In the genomic region with DNA sequence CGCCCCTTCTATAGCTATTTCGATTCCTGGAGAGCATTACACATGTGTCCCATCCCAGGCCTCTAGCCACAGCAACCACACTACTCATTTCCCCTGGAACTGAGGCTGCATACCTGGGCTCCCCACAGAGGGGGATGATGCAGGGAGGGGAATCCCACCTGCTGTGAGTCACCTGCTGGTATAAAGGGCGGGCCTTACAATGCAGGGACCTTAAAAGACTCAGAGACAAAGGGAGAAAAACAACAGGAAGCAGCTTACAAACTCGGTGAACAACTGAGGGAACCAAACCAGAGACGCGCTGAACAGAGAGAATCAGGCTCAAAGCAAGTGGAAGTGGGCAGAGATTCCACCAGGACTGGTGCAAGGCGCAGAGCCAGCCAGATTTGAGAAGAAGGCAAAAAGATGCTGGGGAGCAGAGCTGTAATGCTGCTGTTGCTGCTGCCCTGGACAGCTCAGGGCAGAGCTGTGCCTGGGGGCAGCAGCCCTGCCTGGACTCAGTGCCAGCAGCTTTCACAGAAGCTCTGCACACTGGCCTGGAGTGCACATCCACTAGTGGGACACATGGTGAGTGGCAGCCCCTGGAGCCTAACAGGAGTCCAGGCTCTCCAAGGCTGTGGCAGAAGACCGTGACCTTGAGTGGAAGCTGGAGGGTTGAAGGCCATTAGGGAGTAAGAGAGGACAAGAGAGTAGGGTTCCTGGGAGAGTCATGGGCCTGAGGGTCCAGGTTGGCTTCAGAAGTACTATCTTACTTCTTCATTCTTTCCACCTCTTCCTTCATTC, we compare ENCODE assay signal across 8 cellular contexts. TPM values are rescaled to one million over a fixed set of nuclear protein-coding genes. Genes with fewer than 3 reads are reported as not detected.
DNase-seq lines count a peak whose midpoint lies in the region; ATAC-seq, FAIRE-seq and TF ChIP-seq lines count a peak whose summit lies in the region.

A gene with protein sequence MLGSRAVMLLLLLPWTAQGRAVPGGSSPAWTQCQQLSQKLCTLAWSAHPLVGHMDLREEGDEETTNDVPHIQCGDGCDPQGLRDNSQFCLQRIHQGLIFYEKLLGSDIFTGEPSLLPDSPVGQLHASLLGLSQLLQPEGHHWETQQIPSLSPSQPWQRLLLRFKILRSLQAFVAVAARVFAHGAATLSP (plus strand): TSS at position 242 of the 780 bp plus-strand sequence. CDS start 161 bp downstream, at position 403.

- no peak for TF ChIP-seq CTCF in OCI-LY3 (IDR thresholded peaks at IDR 0.05; ENCODE audit: low read depth, low read length)
- no peak for TF ChIP-seq CTCF in tibial nerve (IDR thresholded peaks at IDR 0.05)
- TF ChIP-seq CTCF in dorsolateral prefrontal cortex (IDR thresholded peaks at IDR 0.05 in 54 of 56, conservative IDR thresholded peaks at IDR 0.05 in 2 of 56; ENCODE audit: low read depth in 1 of 56, partially characterized antibody in 56 of 56) = no peak

- no peak for FAIRE-seq in HTR-8/SVneo (lab: Jason Lieb, UNC)

- H3K4me3 ChIP-seq in OCI-LY3 (ENCODE audit: low read length) (peak within 1 kb of the TSS; percentile 21; the same call in 1 of the 2 replicates), tibial nerve (peak within 1 kb of the TSS in 1 of 4 donors; percentile 20), dorsolateral prefrontal cortex (no peak within 1 kb of the TSS)

- H3K27me3 ChIP-seq in OCI-LY3 (ENCODE audit: low read depth, low read length) (no peaks in the 10 kb centered on the region), tibial nerve (no peaks in the 10 kb centered on the region), dorsolateral prefrontal cortex (no peaks in the 10 kb centered on the region)

- peaks cover 4% of the 10 kb centered on the region; the same call in 1 of the 2 replicates for H3K79me2 ChIP-seq in OCI-LY3 (ENCODE audit: low read length)

- DNase-seq in activated naive CD4-positive, alpha-beta T cell treated with Interleukin-2 at 50 U/mL for 16 hours = peak; percentile 89
- DNase-seq in myocyte (ENCODE audit: low read depth) (peak; percentile 32), tibial nerve (ENCODE audit: low spot score in 2 of 2) (no peak), HTR-8/SVneo (ENCODE audit: insufficient read length, low spot score) (no peak), dorsolateral prefrontal cortex (no peak), G401 (ENCODE audit: low spot score) (no peak)

- H3K36me3 ChIP-seq in OCI-LY3 (replicated peaks; ENCODE audit: low read depth, low read length) (peaks cover 3% of the 10 kb centered on the region), tibial nerve (peaks cover 0 to 33% (median 7%) of the 10 kb centered on the region in 3 donors)

- in situ Hi-C loops in G401 (cut with HindIII; ENCODE audit: low sequenced_read_pairs) = no loop called here

- no peak for TF ChIP-seq POLR2A in tibial nerve (IDR thresholded peaks at IDR 0.05)

- ATAC-seq in GM21529 (IDR thresholded peaks at IDR 0.05; ENCODE audit: unreplicated experiment) = peak; percentile 33

- no peaks in the 10 kb centered on the region for H4K20me1 ChIP-seq in OCI-LY3 (ENCODE audit: insufficient read depth, low read length)

- no peak for TF ChIP-seq EP300 in tibial nerve (IDR thresholded peaks at IDR 0.05)

- 34 to 39% methylated on average over 8 of the region's 8 CpGs for WGBS in tibial nerve, 2 donors

- peak within 1 kb of the TSS; percentile 51 for H3K4me2 ChIP-seq in OCI-LY3 (ENCODE audit: low read length)

- no peaks in the 10 kb centered on the region for H3K9me3 ChIP-seq in OCI-LY3 (ENCODE audit: insufficient read depth, low read length)
- H3K9me3 ChIP-seq in tibial nerve = no peaks in the 10 kb centered on the region

- H3K9ac ChIP-seq in OCI-LY3 (ENCODE audit: low read length) = 0 out of 2 replicates have a peak within 1 kb of the TSS, but pooled peaks have one; percentile 11

- H2AFZ ChIP-seq in OCI-LY3 (ENCODE audit: low read depth, low read length) = peak within 1 kb of the TSS; percentile 74

- intact Hi-C loops in dorsolateral prefrontal cortex (cut with DNase I) = no loop called here

- H3K4me1 ChIP-seq in OCI-LY3 (ENCODE audit: low read length) (peaks cover 38% of the 10 kb centered on the region), tibial nerve (peaks cover 0 to 6% (median 3%) of the 10 kb centered on the region in 4 donors)

- H3K27ac ChIP-seq in OCI-LY3 (ENCODE audit: low read length) = peak within 1 kb of the TSS; percentile 34; the same call in 1 of the 2 replicates
- H3K27ac ChIP-seq in tibial nerve = peak within 1 kb of the TSS in 2 of 4 donors; percentile 31 to 76
- peak within 1 kb of the TSS in 24 of 59 donors; percentile 1 to 60 (median 30) for H3K27ac ChIP-seq in dorsolateral prefrontal cortex

RNA-seq across cellular contexts. Expression of the gene that starts here (rescaled TPM):
- total RNA-seq in myocyte (0.51 TPM in 1 of 2 replicates, not detected in the other), tibial nerve (not detected), dorsolateral prefrontal cortex (1 to 10 TPM in 2 of 120 experiments, under 1 TPM in 6, not detected in 112; 0.48 to 1.6 (median 0.78) TPM)
- polyA plus RNA-seq in myocyte (2012) = 0.52 TPM
- 1.3 and 5.3 TPM in 2 replicates for total RNA-seq in G401 (2014; rRNA removed; shearing (Covaris generic))

Comparison
In these comparisons a context has a peak if more than half of its experiments do, and no peak if none do; other contexts are left out.
1. Peak in DNase-seq in myocyte; RNA of the gene not detected or under 1 TPM.